Comparison of ENCODE assay signal across 1 cellular context in genomic region chr3:71447197-71447596, GRCh38.
TF ChIP-seq lines count a peak whose summit lies in the region.

No MANE protein-coding gene starts in this region.

TF ChIP-seq in HepG2, 621 proteins besides CTCF, POLR2A, EP300 and RAD21 (continued from another document):
- no peak for TF ChIP-seq ZNF687 (CRISPR knock-in tag; IDR thresholded peaks at IDR 0.05)
- TF ChIP-seq, protein P1, sequence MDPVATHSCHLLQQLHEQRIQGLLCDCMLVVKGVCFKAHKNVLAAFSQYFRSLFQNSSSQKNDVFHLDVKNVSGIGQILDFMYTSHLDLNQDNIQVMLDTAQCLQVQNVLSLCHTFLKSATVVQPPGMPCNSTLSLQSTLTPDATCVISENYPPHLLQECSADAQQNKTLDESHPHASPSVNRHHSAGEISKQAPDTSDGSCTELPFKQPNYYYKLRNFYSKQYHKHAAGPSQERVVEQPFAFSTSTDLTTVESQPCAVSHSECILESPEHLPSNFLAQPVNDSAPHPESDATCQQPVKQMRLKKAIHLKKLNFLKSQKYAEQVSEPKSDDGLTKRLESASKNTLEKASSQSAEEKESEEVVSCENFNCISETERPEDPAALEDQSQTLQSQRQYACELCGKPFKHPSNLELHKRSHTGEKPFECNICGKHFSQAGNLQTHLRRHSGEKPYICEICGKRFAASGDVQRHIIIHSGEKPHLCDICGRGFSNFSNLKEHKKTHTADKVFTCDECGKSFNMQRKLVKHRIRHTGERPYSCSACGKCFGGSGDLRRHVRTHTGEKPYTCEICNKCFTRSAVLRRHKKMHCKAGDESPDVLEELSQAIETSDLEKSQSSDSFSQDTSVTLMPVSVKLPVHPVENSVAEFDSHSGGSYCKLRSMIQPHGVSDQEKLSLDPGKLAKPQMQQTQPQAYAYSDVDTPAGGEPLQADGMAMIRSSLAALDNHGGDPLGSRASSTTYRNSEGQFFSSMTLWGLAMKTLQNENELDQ (CRISPR knock-in tag; IDR thresholded peaks at IDR 0.05; ENCODE audit: borderline replicate concordance) = no peak
- no peak for TF ChIP-seq RFX1 (IDR thresholded peaks at IDR 0.05)
- TF ChIP-seq NCOA2 (CRISPR knock-in tag; IDR thresholded peaks at IDR 0.05) = no peak
- TF ChIP-seq GMEB1 (CRISPR knock-in tag; IDR thresholded peaks at IDR 0.05; ENCODE audit: borderline replicate concordance) = no peak
- no peak for TF ChIP-seq ZNF563 (CRISPR knock-in tag; IDR thresholded peaks at IDR 0.05)
- TF ChIP-seq, protein P2, sequence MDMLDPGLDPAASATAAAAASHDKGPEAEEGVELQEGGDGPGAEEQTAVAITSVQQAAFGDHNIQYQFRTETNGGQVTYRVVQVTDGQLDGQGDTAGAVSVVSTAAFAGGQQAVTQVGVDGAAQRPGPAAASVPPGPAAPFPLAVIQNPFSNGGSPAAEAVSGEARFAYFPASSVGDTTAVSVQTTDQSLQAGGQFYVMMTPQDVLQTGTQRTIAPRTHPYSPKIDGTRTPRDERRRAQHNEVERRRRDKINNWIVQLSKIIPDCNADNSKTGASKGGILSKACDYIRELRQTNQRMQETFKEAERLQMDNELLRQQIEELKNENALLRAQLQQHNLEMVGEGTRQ (IDR thresholded peaks at IDR 0.05; ENCODE audit: low read depth, low read length) = no peak
- TF ChIP-seq, protein P2 (CRISPR knock-in tag; IDR thresholded peaks at IDR 0.05; ENCODE audit: borderline replicate concordance) = no peak
